Comparison of ENCODE assay signal across 20 cellular contexts in the genomic region with DNA sequence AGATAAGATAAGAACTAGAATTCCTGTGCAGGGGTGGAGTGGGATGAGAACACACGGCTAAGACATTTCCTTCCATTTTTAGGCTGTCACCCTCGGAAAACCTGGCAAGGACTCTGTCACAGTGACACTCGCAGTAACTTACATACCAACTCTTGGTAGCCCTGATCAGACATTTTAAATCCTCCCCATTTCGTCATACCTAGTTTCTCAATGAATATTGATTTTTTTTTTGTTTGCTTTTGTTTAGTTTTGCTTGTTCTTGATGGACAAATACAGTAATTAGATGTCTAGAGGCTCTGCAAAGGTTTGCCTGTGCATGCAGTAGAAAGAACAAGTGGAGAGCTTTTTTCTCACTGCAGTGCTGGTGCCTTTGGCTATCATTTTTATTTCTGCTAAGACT.
DNase-seq lines count a peak whose midpoint lies in the region; ATAC-seq, FAIRE-seq and TF ChIP-seq lines count a peak whose summit lies in the region.
"Had no signal": no experiment of that assay in that cellular context is flagged by ENCODE, and none has a peak within 500 bp of the region (broad histone marks: within the 10 kb centered on the region; RNA-seq: fewer than 3 reads in every experiment).

No MANE protein-coding gene starts in this region.

- no peaks in the 10 kb centered on the region for H4K20me1 ChIP-seq in HepG2 (ENCODE audit: insufficient read depth, low read length)
- H4K20me1 ChIP-seq: BLaER1 had no signal

- WGBS in HepG2 (ENCODE audit: low lambda C conversion rate): 0% methylated on average over 4 of the region's 4 CpGs

- no peak overlapping the region for H3K4me3 ChIP-seq in HepG2 (replicated peaks in 1 of 3; ENCODE audit: insufficient read depth in 1 of 3, low read depth in 2 of 3, low read length in 3 of 3)
- H3K4me3 ChIP-seq: BLaER1, GM12878, GM23248 had no signal

- H3K9me3 ChIP-seq in HepG2 (ENCODE audit: low read length): no peaks in the 10 kb centered on the region
- H3K9me3 ChIP-seq: BLaER1 had no signal

- no TSS peak for BruUV-seq in HepG2 (replicated peaks; lab: Mats Ljungman, UMichigan)

- no peaks in the 10 kb centered on the region for H3K79me2 ChIP-seq in HepG2 (ENCODE audit: insufficient read depth, low read length)

- in situ Hi-C loops in HepG2 (cut with HindIII; ENCODE audit: extremely low pct_ligation_motif_present, low pct_unique_long_range_greater_than_20kb): no loop called here

- TF ChIP-seq EP300 in HepG2 (IDR thresholded peaks at IDR 0.05; ENCODE audit: low read depth in 2 of 2, low read length in 2 of 2): no peak
- TF ChIP-seq EP300 in HepG2 (CRISPR knock-in tag; IDR thresholded peaks at IDR 0.05; ENCODE audit: borderline replicate concordance): no peak

- no peak overlapping the region for H3K27ac ChIP-seq in HepG2 (ENCODE audit: extremely low read length, insufficient read depth, low read length)
- no peak overlapping the region for H3K27ac ChIP-seq in foreskin keratinocyte
- H3K27ac ChIP-seq: BLaER1, GM23248 had no signal

- TF ChIP-seq POLR2A in HepG2 (IDR thresholded peaks at IDR 0.05; ENCODE audit: insufficient read depth in 1 of 2, low read depth in 2 of 2, low read length in 2 of 2): no peak

- DNase-seq in NCI-H748 (lab: John Stamatoyannopoulos, UW; ENCODE audit: unreplicated experiment) (peak; percentile 29), NCI-H748 treated with DMSO at 0.1 percent for 48 hours (lab: John Stamatoyannopoulos, UW) (no peak), HepG2 (ENCODE audit: low spot score) (peak; percentile 30), globus pallidus (ENCODE audit: low spot score) (no peak), foreskin keratinocyte (no peak), endothelial cell (ENCODE audit: low spot score) (no peak), posterior vena cava (ENCODE audit: low spot score) (no peak)
- DNase-seq: CD4-positive, CD25-positive, alpha-beta regulatory T cell; GDM1; GM23248; H9; NCI-H1092 treated with DMSO at 0.1 percent for 48 hours; NCI-H1436 treated with DMSO at 0.1 percent for 48 hours; NCI-H187 treated with DMSO at 0.1 percent for 48 hours; NCI-H446 treated with DMSO at 0.1 percent for 48 hours; NCI-H526 had no signal

- CTCF ChIA-PET in HepG2 (lab: Yijun Ruan, JAX; ENCODE audit: low intra/inter-chr PET ratio, low total read pairs): no interaction called here

- TF ChIP-seq CTCF in HepG2 (CRISPR knock-in tag; IDR thresholded peaks at IDR 0.05) (no peak), foreskin keratinocyte (conservative IDR thresholded peaks at IDR 0.05) (no peak), endothelial cell (IDR thresholded peaks at IDR 0.05; ENCODE audit: unreplicated experiment) (no peak)

- no peak for FAIRE-seq in HepG2 (lab: Jason Lieb, UNC)
- FAIRE-seq: GM12878, RCC 7860 had no signal

- H3K4me2 ChIP-seq in HepG2 (ENCODE audit: low read depth, low read length): no peak overlapping the region
- H3K4me2 ChIP-seq: BLaER1 had no signal

- no peak overlapping the region for H3K27ac Mint-ChIP-seq in endothelial cell (ENCODE audit: unreplicated experiment)
- H3K27ac Mint-ChIP-seq: CD4-positive, CD25-positive, alpha-beta regulatory T cell; H9 had no signal

- TF ChIP-seq RAD21 in HepG2 (CRISPR knock-in tag; IDR thresholded peaks at IDR 0.05): no peak

- POLR2A ChIA-PET in HepG2 (lab: Yijun Ruan, JAX): no interaction called here

- H3K36me3 ChIP-seq in HepG2 (replicated peaks in 1 of 2; ENCODE audit: control insufficient read depth in 1 of 2, insufficient read depth in 2 of 2, low read length in 2 of 2): no peaks in the 10 kb centered on the region
- H3K36me3 ChIP-seq: BLaER1 had no signal

- H3K4me1 ChIP-seq in HepG2 (ENCODE audit: insufficient read depth, low read length) (no peaks in the 10 kb centered on the region), foreskin keratinocyte (no peaks in the 10 kb centered on the region)
- H3K4me1 ChIP-seq: BLaER1 had no signal

- peaks cover 16% of the 10 kb centered on the region for H3K4me1 Mint-ChIP-seq in endothelial cell (ENCODE audit: unreplicated experiment)
- H3K4me1 Mint-ChIP-seq: CD4-positive, CD25-positive, alpha-beta regulatory T cell; H9 had no signal

- intact Hi-C loops in HepG2 (cut with micrococcal nuclease; ENCODE audit: unreplicated experiment) (no loop called here), posterior vena cava (cut with DNase I) (no loop called here)

- H3K27me3 Mint-ChIP-seq in endothelial cell (ENCODE audit: unreplicated experiment): no peaks in the 10 kb centered on the region
- H3K27me3 Mint-ChIP-seq: CD4-positive, CD25-positive, alpha-beta regulatory T cell had no signal

- no peak overlapping the region for H3K9ac ChIP-seq in HepG2 (ENCODE audit: insufficient read depth, low read depth, low read length)
- H3K9ac ChIP-seq: BLaER1, GM23248 had no signal

- no peak overlapping the region for H2AFZ ChIP-seq in HepG2 (ENCODE audit: low read length)
- H2AFZ ChIP-seq: GM23248 had no signal

- H3K36me3 Mint-ChIP-seq in endothelial cell (ENCODE audit: low read depth, unreplicated experiment): no peaks in the 10 kb centered on the region
- H3K36me3 Mint-ChIP-seq: CD4-positive, CD25-positive, alpha-beta regulatory T cell had no signal

- ATAC-seq in SK-N-SH treated with all-trans-retinoic acid at 6 μM for 48 hours (peak; percentile 20; the same call in 1 of the 3 replicates), HepG2 (peak; percentile 91), foreskin keratinocyte (no peak)
- ATAC-seq: GM12878 had no signal

- no peaks in the 10 kb centered on the region for H3K9me3 Mint-ChIP-seq in endothelial cell (ENCODE audit: unreplicated experiment)
- H3K9me3 Mint-ChIP-seq: H9 had no signal

- H3K27me3 ChIP-seq in HepG2 (ENCODE audit: control insufficient read depth in 1 of 2, insufficient read depth in 2 of 2, low read length in 2 of 2) (no peaks in the 10 kb centered on the region), foreskin keratinocyte (no peaks in the 10 kb centered on the region)
- H3K27me3 ChIP-seq: BLaER1 had no signal

- H3K4me3 Mint-ChIP-seq in endothelial cell (ENCODE audit: unreplicated experiment): no peak overlapping the region
- H3K4me3 Mint-ChIP-seq: CD4-positive, CD25-positive, alpha-beta regulatory T cell; H9 had no signal

TF ChIP-seq in SK-N-SH treated with all-trans-retinoic acid at 6 μM for 48 hours, 23 proteins besides CTCF, POLR2A, EP300 and RAD21 (continues in another document):
- TF ChIP-seq, protein P1, sequence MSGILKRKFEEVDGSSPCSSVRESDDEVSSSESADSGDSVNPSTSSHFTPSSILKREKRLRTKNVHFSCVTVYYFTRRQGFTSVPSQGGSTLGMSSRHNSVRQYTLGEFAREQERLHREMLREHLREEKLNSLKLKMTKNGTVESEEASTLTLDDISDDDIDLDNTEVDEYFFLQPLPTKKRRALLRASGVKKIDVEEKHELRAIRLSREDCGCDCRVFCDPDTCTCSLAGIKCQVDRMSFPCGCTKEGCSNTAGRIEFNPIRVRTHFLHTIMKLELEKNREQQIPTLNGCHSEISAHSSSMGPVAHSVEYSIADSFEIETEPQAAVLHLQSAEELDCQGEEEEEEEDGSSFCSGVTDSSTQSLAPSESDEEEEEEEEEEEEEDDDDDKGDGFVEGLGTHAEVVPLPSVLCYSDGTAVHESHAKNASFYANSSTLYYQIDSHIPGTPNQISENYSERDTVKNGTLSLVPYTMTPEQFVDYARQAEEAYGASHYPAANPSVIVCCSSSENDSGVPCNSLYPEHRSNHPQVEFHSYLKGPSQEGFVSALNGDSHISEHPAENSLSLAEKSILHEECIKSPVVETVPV (CRISPR knock-in tag; IDR thresholded peaks at IDR 0.05): no peak
- TF ChIP-seq, protein P2, sequence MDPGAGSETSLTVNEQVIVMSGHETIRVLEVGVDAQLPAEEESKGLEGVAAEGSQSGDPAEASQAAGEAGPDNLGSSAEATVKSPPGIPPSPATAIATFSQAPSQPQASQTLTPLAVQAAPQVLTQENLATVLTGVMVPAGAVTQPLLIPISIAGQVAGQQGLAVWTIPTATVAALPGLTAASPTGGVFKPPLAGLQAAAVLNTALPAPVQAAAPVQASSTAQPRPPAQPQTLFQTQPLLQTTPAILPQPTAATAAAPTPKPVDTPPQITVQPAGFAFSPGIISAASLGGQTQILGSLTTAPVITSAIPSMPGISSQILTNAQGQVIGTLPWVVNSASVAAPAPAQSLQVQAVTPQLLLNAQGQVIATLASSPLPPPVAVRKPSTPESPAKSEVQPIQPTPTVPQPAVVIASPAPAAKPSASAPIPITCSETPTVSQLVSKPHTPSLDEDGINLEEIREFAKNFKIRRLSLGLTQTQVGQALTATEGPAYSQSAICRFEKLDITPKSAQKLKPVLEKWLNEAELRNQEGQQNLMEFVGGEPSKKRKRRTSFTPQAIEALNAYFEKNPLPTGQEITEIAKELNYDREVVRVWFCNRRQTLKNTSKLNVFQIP (CRISPR knock-in tag; IDR thresholded peaks at IDR 0.05; ENCODE audit: borderline replicate concordance, low read depth): no peak
- TF ChIP-seq OSR1 (CRISPR knock-in tag; IDR thresholded peaks at IDR 0.05): no peak

TF ChIP-seq in HepG2, 621 proteins besides CTCF, POLR2A, EP300 and RAD21 (continues in another document):
- no peak for TF ChIP-seq GTF2F1 (IDR thresholded peaks at IDR 0.05; ENCODE audit: low read length)
- TF ChIP-seq, protein P3, sequence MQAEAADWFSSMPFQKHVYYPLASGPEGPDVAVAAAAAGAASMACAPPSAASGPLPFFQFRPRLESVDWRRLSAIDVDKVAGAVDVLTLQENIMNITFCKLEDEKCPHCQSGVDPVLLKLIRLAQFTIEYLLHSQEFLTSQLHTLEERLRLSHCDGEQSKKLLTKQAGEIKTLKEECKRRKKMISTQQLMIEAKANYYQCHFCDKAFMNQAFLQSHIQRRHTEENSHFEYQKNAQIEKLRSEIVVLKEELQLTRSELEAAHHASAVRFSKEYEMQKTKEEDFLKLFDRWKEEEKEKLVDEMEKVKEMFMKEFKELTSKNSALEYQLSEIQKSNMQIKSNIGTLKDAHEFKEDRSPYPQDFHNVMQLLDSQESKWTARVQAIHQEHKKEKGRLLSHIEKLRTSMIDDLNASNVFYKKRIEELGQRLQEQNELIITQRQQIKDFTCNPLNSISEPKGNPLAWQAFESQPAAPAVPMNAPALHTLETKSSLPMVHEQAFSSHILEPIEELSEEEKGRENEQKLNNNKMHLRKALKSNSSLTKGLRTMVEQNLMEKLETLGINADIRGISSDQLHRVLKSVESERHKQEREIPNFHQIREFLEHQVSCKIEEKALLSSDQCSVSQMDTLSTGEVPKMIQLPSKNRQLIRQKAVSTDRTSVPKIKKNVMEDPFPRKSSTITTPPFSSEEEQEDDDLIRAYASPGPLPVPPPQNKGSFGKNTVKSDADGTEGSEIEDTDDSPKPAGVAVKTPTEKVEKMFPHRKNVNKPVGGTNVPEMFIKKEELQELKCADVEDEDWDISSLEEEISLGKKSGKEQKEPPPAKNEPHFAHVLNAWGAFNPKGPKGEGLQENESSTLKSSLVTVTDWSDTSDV (CRISPR knock-in tag; IDR thresholded peaks at IDR 0.05): no peak
- TF ChIP-seq ZNF17 (CRISPR knock-in tag; IDR thresholded peaks at IDR 0.05): no peak
- TF ChIP-seq EED (CRISPR knock-in tag; IDR thresholded peaks at IDR 0.05): no peak
- TF ChIP-seq ZNF431 (CRISPR knock-in tag; IDR thresholded peaks at IDR 0.05; ENCODE audit: borderline replicate concordance, low read depth): no peak

Comparison
In these comparisons a context has a peak if more than half of its experiments do, and no peak if none do; other contexts are left out.
1. DNase-seq: peak in NCI-H748 (single experiment) and HepG2 (single experiment); none in NCI-H748 treated with DMSO at 0.1 percent for 48 hours (single experiment), globus pallidus (single experiment), foreskin keratinocyte (0 of 2), endothelial cell (single experiment) and posterior vena cava (single experiment).